1 cellular context compared by ENCODE assay signal in the genomic region with DNA sequence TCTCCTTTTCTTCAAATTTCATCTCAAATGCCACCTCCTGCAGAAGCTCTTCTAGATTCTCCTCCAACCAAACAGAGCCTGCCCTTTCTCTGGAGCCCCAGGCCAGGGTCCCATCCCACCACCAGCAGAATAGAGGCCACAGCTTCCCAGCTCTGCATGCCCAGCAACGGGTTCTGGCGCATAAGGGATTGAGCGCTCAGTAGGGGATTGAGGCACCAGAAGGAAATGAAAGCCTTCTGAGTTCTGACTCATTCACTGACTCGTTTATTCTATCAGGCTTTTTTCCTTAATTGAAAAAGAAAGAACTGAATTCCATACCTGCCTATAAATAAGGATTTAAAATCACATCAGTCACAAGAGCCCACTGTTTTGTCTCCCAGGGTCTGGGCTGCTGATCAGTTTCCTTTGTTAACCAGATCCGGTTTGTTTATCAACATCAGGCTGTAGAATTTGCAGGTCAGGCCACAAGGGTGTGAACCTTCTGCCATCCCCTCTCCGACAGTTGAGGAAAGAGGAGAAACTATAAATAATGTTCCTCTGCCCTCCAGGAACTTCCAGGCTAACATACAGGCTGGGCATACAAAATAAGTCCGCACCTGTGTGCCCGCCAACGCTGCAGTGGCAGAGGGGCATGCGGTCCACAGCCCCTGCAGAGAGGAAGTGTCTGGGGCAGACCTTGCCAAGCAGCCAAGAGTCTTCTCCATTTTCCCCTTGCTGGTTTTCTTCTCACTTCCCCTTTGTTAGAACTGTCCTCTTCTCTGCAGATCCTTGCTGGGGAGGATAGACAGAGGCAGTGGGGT.
TF ChIP-seq lines count a peak whose summit lies in the region.

No MANE protein-coding gene starts in this region.

TF ChIP-seq in H1, 55 proteins besides CTCF, POLR2A, EP300 and RAD21:
- no peak for TF ChIP-seq TBP (IDR thresholded peaks at IDR 0.05; ENCODE audit: low read depth, low read length)
- TF ChIP-seq TAF1 (IDR thresholded peaks at IDR 0.05; ENCODE audit: low read depth, low read length) = no peak
- 0 out of 2 replicates have a peak, but pooled peaks have one; percentile 7 for TF ChIP-seq KDM1A (IDR thresholded peaks at IDR 0.05; ENCODE audit: borderline replicate concordance, low read length)
- no peak for TF ChIP-seq HDAC2 (IDR thresholded peaks at IDR 0.05; ENCODE audit: borderline replicate concordance in 1 of 2, low read depth in 2 of 2, low read length in 2 of 2)
- TF ChIP-seq, protein P1, sequence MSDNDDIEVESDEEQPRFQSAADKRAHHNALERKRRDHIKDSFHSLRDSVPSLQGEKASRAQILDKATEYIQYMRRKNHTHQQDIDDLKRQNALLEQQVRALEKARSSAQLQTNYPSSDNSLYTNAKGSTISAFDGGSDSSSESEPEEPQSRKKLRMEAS (IDR thresholded peaks at IDR 0.05) = peak; percentile 44
